Comparison of ENCODE assay signal across 1 cellular context in genomic region chr3:35596611-35597010, GRCh38.
TF ChIP-seq lines count a peak whose summit lies in the region.

No MANE protein-coding gene starts in this region.

TF ChIP-seq in GM23338, 12 proteins besides CTCF, POLR2A, EP300 and RAD21 (continued from another document):
- TF ChIP-seq ZNF462 (CRISPR knock-in tag; IDR thresholded peaks at IDR 0.05) (no peak), ZNF114 (CRISPR knock-in tag; IDR thresholded peaks at IDR 0.05) (no peak)
